Comparison of ENCODE assay signal across 15 cellular contexts in the genomic region with DNA sequence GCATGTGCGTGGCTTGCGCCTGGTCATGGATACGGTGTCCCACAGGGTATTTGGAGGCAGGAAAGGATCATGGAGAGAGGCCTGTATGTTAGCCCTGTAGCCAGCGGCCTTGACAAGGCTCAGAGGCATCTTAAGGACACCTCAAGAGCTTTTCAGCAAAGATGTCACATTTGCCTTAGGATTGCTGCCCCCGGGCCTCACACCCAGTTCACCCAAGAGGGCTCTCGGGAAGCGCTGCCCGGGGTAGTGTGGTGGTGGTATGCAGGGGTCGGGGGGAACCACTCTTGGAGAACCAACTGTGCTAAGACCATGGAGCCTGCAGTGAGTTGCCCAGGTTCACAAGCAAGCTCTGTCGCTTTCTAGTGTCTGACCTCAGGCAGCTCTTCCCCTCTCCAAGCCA. TPM values are rescaled to one million over a fixed set of nuclear protein-coding genes. Genes with fewer than 3 reads are reported as not detected.
A peak's percentile ranks its signal among the peaks of the same experiment; 100 is the strongest.
DNase-seq lines count a peak whose midpoint lies in the region; ATAC-seq, FAIRE-seq and TF ChIP-seq lines count a peak whose summit lies in the region.
"Had no signal": no experiment of that assay in that cellular context is flagged by ENCODE, and none has a peak within 500 bp of the region (broad histone marks: within the 10 kb centered on the region; RNA-seq: fewer than 3 reads in every experiment).

No MANE protein-coding gene starts in this region.

- TF ChIP-seq CTCF in RWPE2 (IDR thresholded peaks at IDR 0.05; ENCODE audit: poor library complexity, severe bottlenecking) (no peak), chondrocyte (IDR thresholded peaks at IDR 0.05) (no peak), HepG2 (CRISPR knock-in tag; IDR thresholded peaks at IDR 0.05) (no peak), right lobe of liver (IDR thresholded peaks at IDR 0.05) (no peak)

- DNase-seq in RWPE2 (ENCODE audit: low spot score) (peak; percentile 70), chondrocyte (ENCODE audit: low spot score) (peak; percentile 53), posterior vena cava (ENCODE audit: low spot score) (peak; percentile 54), HepG2 (ENCODE audit: low spot score) (no peak), right lobe of liver (no peak)
- DNase-seq in NK-92 treated with Interleukin-12 subunit alpha and Interleukin-12 subunit beta, amount 100 ng/mL, for 24 hours (lab: John Stamatoyannopoulos, UW): no peak
- DNase-seq: BE2C; CD4-positive, alpha-beta memory T cell; DMS79; GM23248 had no signal

- no peaks in the 10 kb centered on the region for H3K79me2 ChIP-seq in HepG2 (ENCODE audit: insufficient read depth, low read length)

- H3K9me3 Mint-ChIP-seq in chondrocyte (ENCODE audit: low read depth): no peaks in the 10 kb centered on the region
- H3K9me3 Mint-ChIP-seq: CD4-positive, alpha-beta memory T cell had no signal

- in situ Hi-C loops in HepG2 (cut with HindIII; ENCODE audit: extremely low pct_ligation_motif_present, low pct_unique_long_range_greater_than_20kb): no loop called here

- H3K9ac ChIP-seq in stomach smooth muscle (ENCODE audit: low read length in 2 of 2) (no peak overlapping the region), HepG2 (ENCODE audit: insufficient read depth, low read depth, low read length) (no peak overlapping the region)
- H3K9ac ChIP-seq: GM23248 had no signal

- H3K4me2 ChIP-seq in HepG2 (ENCODE audit: low read depth, low read length): no peak overlapping the region
- H3K4me2 ChIP-seq: A549 had no signal

- H3K9me3 ChIP-seq in RWPE2 (ENCODE audit: severe bottlenecking): no peaks in the 10 kb centered on the region
- no peaks in the 10 kb centered on the region for H3K9me3 ChIP-seq in stomach smooth muscle (ENCODE audit: control insufficient read depth in 2 of 2, low read length in 2 of 2)
- no peaks in the 10 kb centered on the region for H3K9me3 ChIP-seq in HepG2 (ENCODE audit: low read length)
- no peaks in the 10 kb centered on the region for H3K9me3 ChIP-seq in right lobe of liver
- H3K9me3 ChIP-seq: A549, BE2C had no signal

- H3K4me1 ChIP-seq in RWPE2 (ENCODE audit: insufficient read depth, poor library complexity, severe bottlenecking) (no peaks in the 10 kb centered on the region), stomach smooth muscle (ENCODE audit: control insufficient read depth, insufficient read depth, low read length) (peaks cover 34% of the 10 kb centered on the region), HepG2 (ENCODE audit: insufficient read depth, low read length) (no peaks in the 10 kb centered on the region), right lobe of liver (peaks cover 0 to 4% (median 0%) of the 10 kb centered on the region in 4 donors)
- H3K4me1 ChIP-seq: A549 had no signal

- no peaks in the 10 kb centered on the region for H3K27me3 Mint-ChIP-seq in chondrocyte (ENCODE audit: low read depth)
- H3K27me3 Mint-ChIP-seq: CD4-positive, alpha-beta memory T cell had no signal

- no peak overlapping the region for H3K4me3 Mint-ChIP-seq in chondrocyte (ENCODE audit: unreplicated experiment)
- H3K4me3 Mint-ChIP-seq: CD4-positive, alpha-beta memory T cell had no signal

- no TSS peak for BruUV-seq in HepG2 (replicated peaks; lab: Mats Ljungman, UMichigan)

- TF ChIP-seq POLR2A in HepG2 (IDR thresholded peaks at IDR 0.05; ENCODE audit: insufficient read depth in 1 of 2, low read depth in 2 of 2, low read length in 2 of 2) (no peak), right lobe of liver (IDR thresholded peaks at IDR 0.05) (no peak)

- no peak for TF ChIP-seq EP300 in HepG2 (IDR thresholded peaks at IDR 0.05; ENCODE audit: low read depth in 2 of 2, low read length in 2 of 2)
- no peak for TF ChIP-seq EP300 in HepG2 (CRISPR knock-in tag; IDR thresholded peaks at IDR 0.05; ENCODE audit: borderline replicate concordance)

- POLR2A ChIA-PET in HepG2 (lab: Yijun Ruan, JAX): no interaction called here

- no peak for TF ChIP-seq RAD21 in HepG2 (CRISPR knock-in tag; IDR thresholded peaks at IDR 0.05)

- H4K20me1 ChIP-seq in HepG2 (ENCODE audit: insufficient read depth, low read length): no peaks in the 10 kb centered on the region

- peaks cover 7% of the 10 kb centered on the region for H3K4me1 Mint-ChIP-seq in chondrocyte (ENCODE audit: low read depth)
- H3K4me1 Mint-ChIP-seq: CD4-positive, alpha-beta memory T cell had no signal

- intact Hi-C loops in posterior vena cava (cut with DNase I) (no loop called here), HepG2 (cut with micrococcal nuclease; ENCODE audit: unreplicated experiment) (no loop called here), right lobe of liver (cut with DNase I) (no loop called here)

- no peaks in the 10 kb centered on the region for H3K27me3 ChIP-seq in RWPE2 (ENCODE audit: insufficient read depth, poor library complexity, severe bottlenecking)
- no peaks in the 10 kb centered on the region for H3K27me3 ChIP-seq in stomach smooth muscle (ENCODE audit: control insufficient read depth in 1 of 2, insufficient read depth in 2 of 2, low read length in 2 of 2)
- no peaks in the 10 kb centered on the region for H3K27me3 ChIP-seq in HepG2 (ENCODE audit: control insufficient read depth in 1 of 2, insufficient read depth in 2 of 2, low read length in 2 of 2)
- no peaks in the 10 kb centered on the region for H3K27me3 ChIP-seq in right lobe of liver
- H3K27me3 ChIP-seq: BE2C had no signal

- ATAC-seq in RWPE2 (ENCODE audit: low read depth) (no peak), HepG2 (no peak), right lobe of liver (no peak)
- ATAC-seq: A549, GM12878 had no signal

- H2AFZ ChIP-seq in HepG2 (ENCODE audit: low read length): no peak overlapping the region
- H2AFZ ChIP-seq: GM23248 had no signal

- H3K4me3 ChIP-seq in RWPE2 (ENCODE audit: severe bottlenecking) (no peak overlapping the region), stomach smooth muscle (ENCODE audit: low read length in 2 of 2) (no peak overlapping the region), HepG2 (replicated peaks in 1 of 3; ENCODE audit: insufficient read depth in 1 of 3, low read depth in 2 of 3, low read length in 3 of 3) (no peak overlapping the region), right lobe of liver (no peak overlapping the region)
- H3K4me3 ChIP-seq: A549, GM12878, GM23248 had no signal

- 98% methylated on average over 10 of the region's 10 CpGs for WGBS in HepG2 (ENCODE audit: low lambda C conversion rate)
- 91% methylated on average over 6 of the region's 10 CpGs for WGBS in right lobe of liver (ENCODE audit: insufficient coverage, low coverage, low lambda C conversion rate, missing lambda C conversion rate)

- H3K36me3 ChIP-seq in RWPE2 (ENCODE audit: low read depth) (peaks cover 23% of the 10 kb centered on the region), stomach smooth muscle (ENCODE audit: control insufficient read depth in 2 of 2, insufficient read depth in 2 of 2, low read length in 2 of 2) (peaks cover 3 to 18% of the 10 kb centered on the region in 2 donors), HepG2 (replicated peaks in 1 of 2; ENCODE audit: control insufficient read depth in 1 of 2, insufficient read depth in 2 of 2, low read length in 2 of 2) (peaks cover 19 to 56% of the 10 kb centered on the region in 2 experiments), right lobe of liver (peaks cover 0 to 18% (median 1%) of the 10 kb centered on the region in 4 donors)

- FAIRE-seq in HepG2 (lab: Jason Lieb, UNC): no peak
- FAIRE-seq: A549, GM12878, H54 had no signal

- H3K27ac Mint-ChIP-seq in chondrocyte (ENCODE audit: unreplicated experiment): no peak overlapping the region
- H3K27ac Mint-ChIP-seq: CD4-positive, alpha-beta memory T cell had no signal

- H3K36me3 Mint-ChIP-seq in chondrocyte (ENCODE audit: low read depth): peaks cover 33% of the 10 kb centered on the region

- H3K27ac ChIP-seq in RWPE2 (ENCODE audit: poor library complexity, severe bottlenecking) (no peak overlapping the region), stomach smooth muscle (ENCODE audit: low read length) (peak overlapping the region; percentile 82), HepG2 (ENCODE audit: extremely low read length, insufficient read depth, low read length) (no peak overlapping the region), right lobe of liver (no peak overlapping the region)
- H3K27ac ChIP-seq: A549, C4-2B, GM23248 had no signal

- CTCF ChIA-PET in HepG2 (lab: Yijun Ruan, JAX; ENCODE audit: low intra/inter-chr PET ratio, low total read pairs): no interaction called here

TF ChIP-seq in HepG2, 621 proteins besides CTCF, POLR2A, EP300 and RAD21 (continues in another document):
- no peak for TF ChIP-seq MLLT10 (CRISPR knock-in tag; IDR thresholded peaks at IDR 0.05)

RNA-seq across cellular contexts. Expression of a gene that starts 36.9 kb away (rescaled TPM):
- total RNA-seq in chondrocyte (6.8 to 24.5 TPM (median 7.3 TPM) in 3 replicates), posterior vena cava (1 to 10 TPM; 6.4 to 6.9 TPM), HepG2 (2016; rRNA removed; fragmentation: Illumina TruSeq; extraction: Trizol) (not detected in 2 replicates), right lobe of liver (10 to 100 TPM in 1 of 6 experiments, 1 to 10 TPM in 3, under 1 TPM in 2; 0.56 to 10.7 (median 1.8) TPM)
- total RNA-seq in HepG2 (2016; cell fraction: cytosol; rRNA removed; fragmentation: Illumina TruSeq; extraction: Trizol; ENCODE audit: low read depth): not detected in 2 replicates
- total RNA-seq in HepG2 (2016; cell fraction: insoluble cytoplasmic fraction; rRNA removed; fragmentation: Illumina TruSeq; extraction: Trizol): 0.04 TPM in 1 of 2 replicates, not detected in the other
- total RNA-seq in HepG2 (2016; cell fraction: membrane; rRNA removed; fragmentation: Illumina TruSeq; extraction: Trizol): not detected in 2 replicates
- total RNA-seq in HepG2 (2016; cell fraction: nucleus; rRNA removed; fragmentation: Illumina TruSeq; extraction: Trizol): not detected in 2 replicates
- 0.03 TPM in 1 of 2 replicates, not detected in the other for polyA plus RNA-seq in HepG2 (2011; rRNA removed)
- not detected in 2 replicates for polyA plus RNA-seq in HepG2 (2011; cell fraction: cytosol; rRNA removed)
- not detected in 2 replicates for polyA plus RNA-seq in HepG2 (2011; cell fraction: nucleus; rRNA removed)
- polyA plus RNA-seq in HepG2 (2012): 0.19 TPM in 1 of 2 replicates, not detected in the other
- polyA plus RNA-seq in HepG2 (2016; cell fraction: cytosol; fragmentation: Illumina TruSeq; extraction: Trizol; ENCODE audit: low read depth): 0.08 TPM in 1 of 2 replicates, not detected in the other
- polyA plus RNA-seq in HepG2 (2016; cell fraction: insoluble cytoplasmic fraction; fragmentation: Illumina TruSeq; extraction: Trizol; ENCODE audit: low read depth): not detected in 2 replicates
- not detected in 2 replicates for polyA plus RNA-seq in HepG2 (2016; cell fraction: membrane; fragmentation: Illumina TruSeq; extraction: Trizol; ENCODE audit: low read depth)
- not detected in 2 replicates for polyA plus RNA-seq in HepG2 (2016; cell fraction: nucleus; fragmentation: Illumina TruSeq; extraction: Trizol; ENCODE audit: insufficient read depth, low read depth)
- not detected in 2 replicates for polyA minus RNA-seq in HepG2 (2011; rRNA and poly(A)+ RNA removed; ENCODE audit: low replicate concordance)
- not detected in 2 replicates for polyA minus RNA-seq in HepG2 (2011; cell fraction: cytosol; rRNA and poly(A)+ RNA removed)
- polyA minus RNA-seq in HepG2 (2011; cell fraction: nucleus; rRNA and poly(A)+ RNA removed): not detected in 2 replicates
- total RNA-seq: CD4-positive, alpha-beta memory T cell had no signal
- polyA plus RNA-seq: CD4-positive, alpha-beta memory T cell had no signal

Comparison
In these comparisons a context has a peak if more than half of its experiments do, and no peak if none do; other contexts are left out.
1. DNase-seq: peak in RWPE2 (single experiment), chondrocyte (single experiment) and posterior vena cava (single experiment); none in HepG2 (single experiment), NK-92 treated with Interleukin-12 subunit alpha and Interleukin-12 subunit beta, amount 100 ng/mL, for 24 hours (single experiment) and right lobe of liver (0 of 3).